In genomic region chr1:205294175-205294913, GRCh38 we compare ENCODE assay signal across 1 cellular context.
TF ChIP-seq lines count a peak whose summit lies in the region.

No MANE protein-coding gene starts in this region.

TF ChIP-seq in IMR-90, 13 proteins besides CTCF, POLR2A, EP300 and RAD21 (continued from another document):
- TF ChIP-seq, protein P1, sequence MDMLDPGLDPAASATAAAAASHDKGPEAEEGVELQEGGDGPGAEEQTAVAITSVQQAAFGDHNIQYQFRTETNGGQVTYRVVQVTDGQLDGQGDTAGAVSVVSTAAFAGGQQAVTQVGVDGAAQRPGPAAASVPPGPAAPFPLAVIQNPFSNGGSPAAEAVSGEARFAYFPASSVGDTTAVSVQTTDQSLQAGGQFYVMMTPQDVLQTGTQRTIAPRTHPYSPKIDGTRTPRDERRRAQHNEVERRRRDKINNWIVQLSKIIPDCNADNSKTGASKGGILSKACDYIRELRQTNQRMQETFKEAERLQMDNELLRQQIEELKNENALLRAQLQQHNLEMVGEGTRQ (IDR thresholded peaks at IDR 0.05; ENCODE audit: low read depth, low read length): no peak
- TF ChIP-seq RFX5 (IDR thresholded peaks at IDR 0.05; ENCODE audit: low read depth, low read length): no peak
- TF ChIP-seq RCOR1 (IDR thresholded peaks at IDR 0.05; ENCODE audit: insufficient replicate concordance, low read length): peak; percentile 29
TF ChIP-seq in IMR-90: peak in this region for 6.
